In the genomic region with DNA sequence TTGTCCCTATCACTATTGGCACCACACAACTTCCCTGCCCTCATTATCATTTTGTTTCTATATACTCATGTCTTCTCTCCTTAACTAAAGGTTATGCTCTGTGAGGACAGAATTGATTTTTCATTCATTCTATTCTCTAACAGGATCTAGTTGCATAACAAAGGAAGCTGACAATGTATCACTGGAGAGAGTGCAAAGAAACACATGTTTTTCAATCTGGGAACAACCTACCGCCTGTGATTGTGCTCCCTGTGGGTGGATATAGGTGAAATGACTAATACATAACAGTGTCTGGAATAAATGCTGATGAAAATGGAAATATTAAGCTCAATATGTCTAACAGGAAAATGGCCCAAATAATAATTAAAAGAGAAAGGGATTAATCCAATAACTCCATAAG, we compare ENCODE assay signal across 29 cellular contexts. TPM values are rescaled to one million over a fixed set of nuclear protein-coding genes. Genes with fewer than 3 reads are reported as not detected.
DNase-seq lines count a peak whose midpoint lies in the region; TF ChIP-seq lines count a peak whose summit lies in the region.
"Had no signal": no experiment of that assay in that cellular context is flagged by ENCODE, and none has a peak within 500 bp of the region (broad histone marks: within the 10 kb centered on the region; RNA-seq: fewer than 3 reads in every experiment).

No MANE protein-coding gene starts in this region.

- peaks cover 92% of the 10 kb centered on the region for H3F3A ChIP-seq in GM23248 (ENCODE audit: insufficient read depth)

- no peak overlapping the region for H2AFZ ChIP-seq in GM23248

- H3K4me1 ChIP-seq in GM23248 (ENCODE audit: insufficient read depth): peaks cover 57% of the 10 kb centered on the region
- H3K4me1 ChIP-seq: lower lobe of right lung, pancreas, spleen had no signal

- H3K4me2 ChIP-seq in GM23248 (ENCODE audit: unreplicated experiment): peak overlapping the region; percentile 15

- no peaks in the 10 kb centered on the region for H3K9me2 ChIP-seq in GM23248 (ENCODE audit: insufficient read depth)

- 0 to 5% methylated on average over 1 of the region's 1 CpG for WGBS in GM23248 (ENCODE audit: low coverage in 1 of 2, low lambda C conversion rate in 2 of 2, missing lambda C conversion rate in 2 of 2), 2 experiments

- H3K27ac ChIP-seq in GM23248: peak overlapping the region; percentile 35
- H3K27ac ChIP-seq in brain microvascular endothelial cell: peak overlapping the region; percentile 49
- H3K27ac ChIP-seq in WERI-Rb-1: no peak overlapping the region
- H3K27ac ChIP-seq: lower lobe of right lung, pancreas, SK-N-MC, spleen, thoracic aorta had no signal

- DNase-seq in GM23248 (peak; percentile 58), brain microvascular endothelial cell (peak; percentile 54), fibroblast of pulmonary artery (ENCODE audit: low read depth) (peak; percentile 68), skeletal muscle cell (ENCODE audit: low read depth) (peak; percentile 50), WERI-Rb-1 (no peak), NCI-H2196 (lab: John Stamatoyannopoulos, UW; ENCODE audit: unreplicated experiment) (no peak)
- no peak for DNase-seq in activated CD4-positive, CD25-positive, alpha-beta regulatory T cell treated with anti-CD3 and anti-CD28 coated beads, Interleukin-2, amount 50 U/mL, for 72 hours
- DNase-seq: activated CD4-positive, alpha-beta T cell treated with anti-CD3 and anti-CD28 coated beads, Interleukin-2, amount 50 U/mL, for 4 hours; activated CD4-positive, CD25-positive, alpha-beta regulatory T cell; activated CD8-positive, alpha-beta memory T cell treated with anti-CD3 and anti-CD28 coated beads, Interleukin-2, amount 10 ng/mL, durations not matched to agents 7 days and 5 days; activated T-cell treated with anti-CD3 and anti-CD28 coated beads, Interleukin-2, amount 50 U/mL, for 48 hours; DMS153; KG1; kidney; lower lobe of right lung; MG63; natural killer cell; NCI-H2029; NCI-H2227 treated with DMSO at 0.1 percent for 48 hours; NCI-H526 treated with DMSO at 0.1 percent for 48 hours; NK-92 treated with Interleukin-12 subunit alpha and Interleukin-12 subunit beta, amount 100 ng/mL, for 24 hours; pancreas; retina; spleen; stimulated activated CD4-positive, alpha-beta T cell treated with anti-CD3 and anti-CD28 coated beads, Interleukin-2, amount 100 ng/mL, for 24 hours; stimulated activated CD8-positive, alpha-beta memory T cell treated with anti-CD3 and anti-CD28 coated beads, Interleukin-4, amount 100 ng/mL, for 48 hours had no signal

- H3K36me3 ChIP-seq in GM23248 (ENCODE audit: low read depth) (peaks cover 95% of the 10 kb centered on the region), brain microvascular endothelial cell (replicated peaks) (peaks cover 4% of the 10 kb centered on the region), WERI-Rb-1 (no peaks in the 10 kb centered on the region)
- H3K36me3 ChIP-seq: lower lobe of right lung, pancreas, spleen, thoracic aorta had no signal

- in situ Hi-C loops in GM23248 (cut with MboI): no loop called here
- in situ Hi-C loops in brain microvascular endothelial cell (cut with HindIII; ENCODE audit: low pct_ligation_motif_present, low sequenced_read_pairs): no loop called here

- H3K4me3 ChIP-seq in GM23248: no peak overlapping the region
- no peak overlapping the region for H3K4me3 ChIP-seq in brain microvascular endothelial cell (ENCODE audit: low read depth, low read length)
- H3K4me3 ChIP-seq in fibroblast of pulmonary artery (replicated peaks; ENCODE audit: low read depth, low read length): no peak overlapping the region
- no peak overlapping the region for H3K4me3 ChIP-seq in skeletal muscle cell (ENCODE audit: low read depth, low read length)
- no peak overlapping the region for H3K4me3 ChIP-seq in WERI-Rb-1 (ENCODE audit: low read depth, low read length)
- H3K4me3 ChIP-seq: heart left ventricle, lower lobe of right lung, MG63, pancreas, SK-N-MC, spleen, thoracic aorta had no signal

- no peaks in the 10 kb centered on the region for H3K9me3 ChIP-seq in GM23248 (ENCODE audit: low read depth)
- no peaks in the 10 kb centered on the region for H3K9me3 ChIP-seq in WERI-Rb-1 (ENCODE audit: severe bottlenecking)
- H3K9me3 ChIP-seq: heart left ventricle, lower lobe of right lung, MG63, pancreas, spleen, thoracic aorta had no signal

- peaks cover 18% of the 10 kb centered on the region for H3K79me2 ChIP-seq in GM23248 (ENCODE audit: insufficient read depth)

- TF ChIP-seq CTCF in brain microvascular endothelial cell (IDR thresholded peaks at IDR 0.05; ENCODE audit: low read depth, low read length, missing control alignments) (no peak), fibroblast of pulmonary artery (IDR thresholded peaks at IDR 0.05; ENCODE audit: low read length, missing control alignments) (no peak), WERI-Rb-1 (IDR thresholded peaks at IDR 0.05; ENCODE audit: low read depth, low read length) (no peak)

- H4K20me1 ChIP-seq in GM23248 (ENCODE audit: insufficient read depth): no peaks in the 10 kb centered on the region

- H3K9ac ChIP-seq in GM23248: no peak overlapping the region

- H3K27me3 ChIP-seq in GM23248 (replicated peaks; ENCODE audit: insufficient read depth) (no peaks in the 10 kb centered on the region), brain microvascular endothelial cell (replicated peaks) (no peaks in the 10 kb centered on the region), WERI-Rb-1 (ENCODE audit: insufficient read depth, low read depth, severe bottlenecking) (peaks cover 64% of the 10 kb centered on the region)
- H3K27me3 ChIP-seq: heart left ventricle, MG63, pancreas, spleen had no signal

RNA-seq across cellular contexts. Expression of a gene that starts 56.6 kb away (rescaled TPM):
- total RNA-seq in GM23248 (2014; rRNA removed; shearing (Covaris generic)): 1,033 and 1,064 TPM in 2 replicates
- 232 and 253 TPM in 2 replicates for polyA plus RNA-seq in GM23248 (2016; fragmentation: Nextera tagmentation; extraction: Ambion mirVana)
- total RNA-seq: activated CD8-positive, alpha-beta memory T cell treated with anti-CD3 and anti-CD28 coated beads, Interleukin-2, amount 10 ng/mL, durations not matched to agents 7 days and 5 days had no signal

Comparison
In these comparisons a context has a peak if more than half of its experiments do, and no peak if none do; other contexts are left out.
1. DNase-seq: peak in GM23248 (single experiment), brain microvascular endothelial cell (single experiment), fibroblast of pulmonary artery (single experiment) and skeletal muscle cell (single experiment); none in WERI-Rb-1 (single experiment), activated CD4-positive, CD25-positive, alpha-beta regulatory T cell treated with anti-CD3 and anti-CD28 coated beads, Interleukin-2, amount 50 U/mL, for 72 hours (single experiment) and NCI-H2196 (single experiment).